1 cellular context compared by ENCODE assay signal in the genomic region with DNA sequence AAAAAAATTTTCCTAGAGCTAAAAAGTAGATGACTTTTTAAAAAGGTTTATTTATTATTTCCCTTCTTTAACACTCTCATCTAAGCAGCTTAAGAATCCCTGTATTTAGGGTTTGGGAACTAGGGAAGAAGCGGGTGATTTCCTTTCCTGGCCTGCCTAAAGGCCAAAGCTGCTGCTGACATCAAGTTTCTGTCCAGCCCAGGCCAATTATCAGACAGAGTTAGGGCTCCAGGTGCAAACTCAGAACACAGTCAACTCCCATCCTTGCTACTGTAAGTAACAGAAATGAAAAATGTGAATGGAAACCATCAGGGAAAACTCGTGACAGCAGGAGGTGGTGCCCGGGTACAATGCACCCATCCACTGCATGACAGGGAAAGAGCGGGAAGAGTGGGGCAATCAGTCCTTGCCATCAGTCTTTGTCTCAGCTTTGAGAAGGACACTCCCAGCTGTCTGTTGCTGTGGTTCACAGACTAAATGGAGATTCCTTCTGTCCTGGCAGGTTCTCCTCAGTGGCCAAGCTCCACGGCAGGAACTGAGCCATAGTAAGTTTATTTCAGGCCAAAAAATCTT.
TF ChIP-seq lines count a peak whose summit lies in the region.

No MANE protein-coding gene starts in this region.

TF ChIP-seq in HEK293, 187 proteins besides CTCF, POLR2A, EP300 and RAD21:
- TF ChIP-seq BCL11A (tag by site-specific recombination; IDR thresholded peaks at IDR 0.05; ENCODE audit: low read depth) (no peak), SP7 (tag by site-specific recombination; IDR thresholded peaks at IDR 0.05) (no peak), ZNF433 (tag by site-specific recombination; IDR thresholded peaks at IDR 0.05; ENCODE audit: low read depth) (no peak), GFI1B (tag by site-specific recombination; IDR thresholded peaks at IDR 0.05) (no peak), ZNF624 (tag by site-specific recombination; IDR thresholded peaks at IDR 0.05) (no peak), ZNF114 (tag by site-specific recombination; IDR thresholded peaks at IDR 0.05) (no peak), ZNF366 (tag by site-specific recombination; conservative IDR thresholded peaks at IDR 0.05) (no peak), ZNF19 (tag by site-specific recombination; IDR thresholded peaks at IDR 0.05; ENCODE audit: low read depth) (no peak)
- TF ChIP-seq, protein P1, sequence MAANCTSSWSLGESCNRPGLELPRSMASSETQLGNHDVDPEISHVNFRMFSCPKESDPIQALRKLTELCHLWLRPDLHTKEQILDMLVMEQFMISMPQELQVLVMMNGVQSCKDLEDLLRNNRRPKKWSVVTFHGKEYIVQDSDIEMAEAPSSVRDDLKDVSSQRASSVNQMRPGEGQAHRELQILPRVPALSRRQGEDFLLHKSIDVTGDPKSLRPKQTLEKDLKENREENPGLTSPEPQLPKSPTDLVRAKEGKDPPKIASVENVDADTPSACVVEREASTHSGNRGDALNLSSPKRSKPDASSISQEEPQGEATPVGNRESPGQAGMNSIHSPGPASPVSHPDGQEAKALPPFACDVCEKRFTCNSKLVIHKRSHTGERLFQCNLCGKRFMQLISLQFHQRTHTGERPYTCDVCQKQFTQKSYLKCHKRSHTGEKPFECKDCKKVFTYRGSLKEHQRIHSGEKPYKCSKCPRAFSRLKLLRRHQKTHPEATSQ (tag by site-specific recombination; IDR thresholded peaks at IDR 0.05): no peak
